In the genomic region with DNA sequence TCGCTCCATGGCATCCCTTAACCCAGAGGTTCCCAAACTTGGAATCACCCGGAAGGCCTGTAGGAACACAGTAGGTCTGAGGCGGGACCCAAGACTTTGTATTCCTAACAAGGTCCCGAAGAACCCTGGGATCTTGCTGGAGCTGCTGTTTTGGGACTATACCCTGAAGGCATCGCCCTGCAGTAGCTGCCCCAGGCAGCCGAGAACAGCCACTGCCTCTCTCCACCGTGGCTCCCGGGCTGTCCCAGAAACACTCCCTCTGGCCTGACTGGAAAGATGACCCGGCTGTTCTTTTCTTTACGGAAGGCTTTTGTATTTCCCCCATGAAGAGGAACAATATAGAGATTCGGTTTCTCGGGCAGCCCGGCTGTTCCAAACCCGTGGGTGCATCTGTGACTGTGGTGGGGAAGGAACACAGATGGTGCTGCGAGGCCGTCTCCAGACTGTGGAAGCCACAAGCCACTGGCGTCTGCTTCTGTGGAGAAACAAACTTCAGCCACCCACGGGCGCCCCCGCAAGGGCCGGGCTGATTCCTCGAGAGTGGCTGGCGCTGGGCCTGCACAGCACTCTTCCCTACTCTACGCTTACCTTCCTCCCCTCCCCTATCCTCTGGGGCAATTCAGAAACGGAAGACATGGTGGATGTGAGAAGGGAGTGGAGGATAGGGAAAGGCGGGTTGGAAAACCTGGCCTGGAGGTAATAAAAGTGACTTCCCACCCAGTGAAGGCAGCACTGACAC, we compare ENCODE assay signal across 8 cellular contexts. TPM values are rescaled to one million over a fixed set of nuclear protein-coding genes. Genes with fewer than 3 reads are reported as not detected.
DNase-seq lines count a peak whose midpoint lies in the region; ATAC-seq and TF ChIP-seq lines count a peak whose summit lies in the region.

No MANE protein-coding gene starts in this region.

- WGBS in body of pancreas, 2 donors, result 14 to 33% methylated on average over 14 to 26 of the region's 26 CpGs
- WGBS in upper lobe of left lung, 2 donors, result 29 to 30% methylated on average over 12 to 26 of the region's 26 CpGs

- peak overlapping the region in 1 of 2 donors; percentile 32 for H3K27ac ChIP-seq in breast epithelium
- no peak overlapping the region for H3K27ac ChIP-seq in body of pancreas
- H3K27ac ChIP-seq in upper lobe of left lung, result peak overlapping the region in 1 of 4 donors; percentile 35

- H3K4me3 ChIP-seq in breast epithelium (peak overlapping the region in 2 of 3 donors; percentile 41 to 59), body of pancreas (no peak overlapping the region), upper lobe of left lung (peak overlapping the region in 2 of 4 donors; percentile 9 to 18)

- BruUV-seq in MCF 10A (replicated peaks; lab: Mats Ljungman, UMichigan), result no TSS peak

- no peaks in the 10 kb centered on the region for H3K9me3 Mint-ChIP-seq in MCF 10A (ENCODE audit: unreplicated experiment)

- H3K4me1 ChIP-seq in breast epithelium, result no peaks in the 10 kb centered on the region
- H3K4me1 ChIP-seq in body of pancreas, result no peaks in the 10 kb centered on the region
- H3K4me1 ChIP-seq in upper lobe of left lung, result peaks cover 0 to 12% (median 2%) of the 10 kb centered on the region in 4 donors

- no peaks in the 10 kb centered on the region for H3K36me3 ChIP-seq in breast epithelium
- H3K36me3 ChIP-seq in body of pancreas (replicated peaks in 1 of 2; ENCODE audit: insufficient read depth in 1 of 2, low read depth in 2 of 2), result no peaks in the 10 kb centered on the region
- H3K36me3 ChIP-seq in upper lobe of left lung, result no peaks in the 10 kb centered on the region

- H3K9me3 ChIP-seq in breast epithelium, result no peaks in the 10 kb centered on the region
- H3K9me3 ChIP-seq in body of pancreas, result no peaks in the 10 kb centered on the region
- H3K9me3 ChIP-seq in upper lobe of left lung, result no peaks in the 10 kb centered on the region

- no peak for DNase-seq in breast epithelium (ENCODE audit: low spot score in 2 of 2)
- DNase-seq in MCF 10A (ENCODE audit: unreplicated experiment), result no peak
- peak in 2 of 4 donors; percentile 42 to 49 for DNase-seq in body of pancreas
- peak; percentile 17 for DNase-seq in kidney tubule cell (ENCODE audit: low spot score)
- peak; percentile 32 to 90 for DNase-seq in upper lobe of left lung
- DNase-seq in D341Med (ENCODE audit: low spot score), result no peak
- DNase-seq in NCI-H2227 (lab: John Stamatoyannopoulos, UW; ENCODE audit: unreplicated experiment), result no peak
- DNase-seq in NCI-H187 (lab: John Stamatoyannopoulos, UW), result no peak

- TF ChIP-seq CTCF in breast epithelium (IDR thresholded peaks at IDR 0.05) (no peak), MCF 10A (IDR thresholded peaks at IDR 0.05; ENCODE audit: unreplicated experiment) (no peak), body of pancreas (IDR thresholded peaks at IDR 0.05) (no peak), upper lobe of left lung (IDR thresholded peaks at IDR 0.05) (no peak)

- intact Hi-C loops in breast epithelium (cut with DNase I; ENCODE audit: low total_unique reads), result no loop called here
- intact Hi-C loops in MCF 10A (cut with micrococcal nuclease), result no loop called here
- intact Hi-C loops in body of pancreas (cut with DNase I), result no loop called here

- POLR2A ChIA-PET in MCF 10A (lab: Yijun Ruan, JAX), result interaction anchor here (0.6 to 1.1 kb wide), 2 partner anchors 12 to 125 kb away, joined by 3 read pairs; partner anchors contain the start of genes NSL1 and TATDN3

- no peaks in the 10 kb centered on the region for H3K36me3 Mint-ChIP-seq in MCF 10A (ENCODE audit: insufficient read depth, unreplicated experiment)

- no peak for TF ChIP-seq POLR2A in breast epithelium (IDR thresholded peaks at IDR 0.05)
- no peak for TF ChIP-seq POLR2A in body of pancreas (IDR thresholded peaks at IDR 0.05)
- TF ChIP-seq POLR2A in upper lobe of left lung (IDR thresholded peaks at IDR 0.05), result no peak

- TF ChIP-seq EP300 in upper lobe of left lung (IDR thresholded peaks at IDR 0.05), result no peak

- peaks cover 5% of the 10 kb centered on the region for H3K4me1 Mint-ChIP-seq in MCF 10A (ENCODE audit: insufficient read depth, unreplicated experiment)

- ATAC-seq in body of pancreas, result peak; percentile 47
- ATAC-seq in upper lobe of left lung (ENCODE audit: low FRiP score in 2 of 2), result peak; percentile 77 to 83

- H3K27me3 ChIP-seq in breast epithelium (no peaks in the 10 kb centered on the region), body of pancreas (no peaks in the 10 kb centered on the region), upper lobe of left lung (no peaks in the 10 kb centered on the region)

- no peaks in the 10 kb centered on the region for H3K27me3 Mint-ChIP-seq in MCF 10A (ENCODE audit: insufficient read depth, unreplicated experiment)

- no peak overlapping the region for H3K27ac Mint-ChIP-seq in MCF 10A (ENCODE audit: low read depth, unreplicated experiment)

- no peak overlapping the region for H3K4me3 Mint-ChIP-seq in MCF 10A (ENCODE audit: unreplicated experiment)

- CTCF ChIA-PET in MCF 10A (lab: Yijun Ruan, JAX), result interaction anchor here (0.6 to 1.4 kb wide), 5 partner anchors 14 to 180 kb away, joined by 3 to 5 read pairs (median 4); no protein-coding TSS in a partner anchor

RNA-seq across cellular contexts. Expression of gene VASH2, which starts 33.8 kb away (rescaled TPM):
- 1 to 10 TPM; 2.3 to 4.0 (median 2.9) TPM for total RNA-seq in breast epithelium
- not detected in 2 replicates for total RNA-seq in MCF 10A (2022)
- total RNA-seq in body of pancreas, result 1 to 10 TPM in 1 of 2 donors, not detected in 1; 1.6 TPM
- 1 to 10 TPM in 4 of 6 donors, under 1 TPM in 2; 0.30 to 3.1 (median 1.4) TPM for total RNA-seq in upper lobe of left lung

RNA-seq across cellular contexts. Expression of gene FLVCR1, which starts 58.5 kb away (rescaled TPM):
- 1 to 10 TPM; 4.0 to 7.9 (median 6.1) TPM for total RNA-seq in breast epithelium
- 16.5 and 17.9 TPM in 2 replicates for total RNA-seq in MCF 10A (2022)
- total RNA-seq in body of pancreas, result 1 to 10 TPM; 4.2 to 4.6 TPM
- 1 to 10 TPM; 5.2 to 9.4 (median 8.3) TPM for total RNA-seq in upper lobe of left lung

Comparison
In these comparisons a context has a peak if more than half of its experiments do, and no peak if none do; other contexts are left out.
1. DNase-seq: peak in kidney tubule cell (single experiment) and upper lobe of left lung (2 of 2); none in breast epithelium (0 of 2), MCF 10A (single experiment), D341Med (single experiment), NCI-H2227 (single experiment) and NCI-H187 (0 of 2).
2. H3K4me3 ChIP-seq: peak in breast epithelium (2 of 3); none in body of pancreas (0 of 2).